8 cellular contexts compared by ENCODE assay signal in genomic region chr7:120272896-120273475, GRCh38. TPM values are rescaled to one million over a fixed set of nuclear protein-coding genes. Genes with fewer than 3 reads are reported as not detected.
A peak's percentile ranks its signal among the peaks of the same experiment; 100 is the strongest.
DNase-seq lines count a peak whose midpoint lies in the region; ATAC-seq and TF ChIP-seq lines count a peak whose summit lies in the region.

KCND2 (plus strand) TSS chr7:120273175.

- H3K4me1 ChIP-seq in BE2C (no peaks in the 10 kb centered on the region), heart right ventricle (peaks cover 0 to 9% (median 6%) of the 10 kb centered on the region in 9 donors), gastrocnemius medialis (peaks cover 0 to 6% of the 10 kb centered on the region in 2 donors)

- peaks cover 30% of the 10 kb centered on the region for H3K27me3 Mint-ChIP-seq in activated B cell treated with CpG ODN at 0.5 μM for 24 hours

- no peaks in the 10 kb centered on the region for H3K36me3 Mint-ChIP-seq in activated B cell treated with CpG ODN at 0.5 μM for 24 hours (ENCODE audit: low read depth)

- H3K36me3 ChIP-seq in BE2C = no peaks in the 10 kb centered on the region
- no peaks in the 10 kb centered on the region for H3K36me3 ChIP-seq in heart right ventricle
- no peaks in the 10 kb centered on the region for H3K36me3 ChIP-seq in gastrocnemius medialis

- peak; percentile 36 for ATAC-seq in GM19324 (IDR thresholded peaks at IDR 0.05; ENCODE audit: low FRiP score, unreplicated experiment)
- peak; percentile 44 for ATAC-seq in HG03354 (IDR thresholded peaks at IDR 0.05; ENCODE audit: poor library complexity, severe bottlenecking, unreplicated experiment)
- no peak for ATAC-seq in activated B cell treated with CpG ODN at 0.5 μM for 24 hours (ENCODE audit: low read depth)
- no peak for ATAC-seq in heart right ventricle
- ATAC-seq in gastrocnemius medialis = no peak
- no peak for ATAC-seq in GM19455 (IDR thresholded peaks at IDR 0.05; ENCODE audit: unreplicated experiment)

- CTCF ChIA-PET in activated B cell treated with CpG ODN at 0.5 μM for 24 hours (lab: Charles Lee) = no interaction called here

- H3K4me1 Mint-ChIP-seq in activated B cell treated with CpG ODN at 0.5 μM for 24 hours = peaks cover 12% of the 10 kb centered on the region

- DNase-seq in BE2C (peak; percentile 9), activated B cell treated with CpG ODN at 0.5 μM for 24 hours (no peak), heart right ventricle (no peak), gastrocnemius medialis (no peak), foreskin melanocyte (no peak)

- in situ Hi-C loops in gastrocnemius medialis (cut with MboI; ENCODE audit: low sequenced_read_pairs in 4 of 4) = loop anchor here in 3 of 4 donors (10.0 to 25.0 kb wide), 2 partner anchors 336 to 338 kb away; no protein-coding TSS in a partner anchor

- intact Hi-C loops in activated B cell treated with CpG ODN at 0.5 μM for 24 hours (cut with micrococcal nuclease) = loop anchor here (5.0 kb wide), 1 partner anchor 1001 kb away; no protein-coding TSS in a partner anchor
- intact Hi-C loops in heart right ventricle (cut with DNase I) = loop anchor here (2.0 to 10.0 kb wide), 3 partner anchors 336 to 1008 kb away; no protein-coding TSS in a partner anchor
- intact Hi-C loops in gastrocnemius medialis (cut with DNase I; ENCODE audit: low total_unique reads) = loop anchor here (1.0 kb wide), 1 partner anchor 338 kb away; no protein-coding TSS in a partner anchor

- WGBS in heart right ventricle, 2 donors = 0% methylated on average over 54 to 59 of the region's 59 CpGs

- no peak for TF ChIP-seq POLR2A in gastrocnemius medialis (IDR thresholded peaks at IDR 0.05)

- TF ChIP-seq CTCF in BE2C (IDR thresholded peaks at IDR 0.05; ENCODE audit: low read depth, low read length) = no peak
- no peak for TF ChIP-seq CTCF in activated B cell treated with CpG ODN at 0.5 μM for 24 hours (IDR thresholded peaks at IDR 0.05)
- TF ChIP-seq CTCF in heart right ventricle (IDR thresholded peaks at IDR 0.05) = no peak
- no peak for TF ChIP-seq CTCF in gastrocnemius medialis (IDR thresholded peaks at IDR 0.05 in 4 of 5, conservative IDR thresholded peaks at IDR 0.05 in 1 of 5)

- H3K4me3 Mint-ChIP-seq in activated B cell treated with CpG ODN at 0.5 μM for 24 hours = peak within 1 kb of the TSS; percentile 52

- H3K9me3 ChIP-seq in BE2C = no peaks in the 10 kb centered on the region
- peaks cover 0 to 9% (median 0%) of the 10 kb centered on the region in 11 donors for H3K9me3 ChIP-seq in heart right ventricle
- no peaks in the 10 kb centered on the region for H3K9me3 ChIP-seq in gastrocnemius medialis

- H3K27ac ChIP-seq in heart right ventricle (no peak within 1 kb of the TSS), gastrocnemius medialis (no peak within 1 kb of the TSS)

- peak within 1 kb of the TSS; percentile 35 for H3K4me3 ChIP-seq in BE2C (ENCODE audit: low read depth, low read length)
- peak within 1 kb of the TSS; percentile 14 to 53 (median 47) for H3K4me3 ChIP-seq in heart right ventricle
- H3K4me3 ChIP-seq in gastrocnemius medialis = peak within 1 kb of the TSS; percentile 40 to 53 (median 50)

- no peaks in the 10 kb centered on the region for H3K9me3 Mint-ChIP-seq in activated B cell treated with CpG ODN at 0.5 μM for 24 hours

- H3K27me3 ChIP-seq in BE2C (peaks cover 27% of the 10 kb centered on the region), heart right ventricle (peaks cover 0 to 44% (median 21%) of the 10 kb centered on the region in 7 donors), gastrocnemius medialis (peaks cover 0 to 10% (median 0%) of the 10 kb centered on the region in 3 donors)

- no peak within 1 kb of the TSS for H3K27ac Mint-ChIP-seq in activated B cell treated with CpG ODN at 0.5 μM for 24 hours

- POLR2A ChIA-PET in activated B cell treated with CpG ODN at 0.5 μM for 24 hours (lab: Charles Lee) = no interaction called here

RNA-seq across cellular contexts. Expression of gene KCND2, which starts in this region (rescaled TPM):
- 0.19 TPM for polyA plus RNA-seq in BE2C (2012; ENCODE audit: insufficient read depth, insufficient read length, low read depth)
- total RNA-seq in activated B cell treated with CpG ODN at 0.5 μM for 24 hours (not detected in 2 replicates), heart right ventricle (under 1 TPM in 8 of 10 donors, not detected in 2; 0.04 to 0.64 (median 0.16) TPM), gastrocnemius medialis (under 1 TPM; 0.07 to 0.93 (median 0.30) TPM)
- not detected for polyA plus RNA-seq in heart right ventricle

Comparison
In these comparisons a context has a peak if more than half of its experiments do, and no peak if none do; other contexts are left out.
1. ATAC-seq: peak in GM19324 (single experiment) and HG03354 (single experiment); none in activated B cell treated with CpG ODN at 0.5 μM for 24 hours (single experiment), heart right ventricle (0 of 8), gastrocnemius medialis (0 of 2) and GM19455 (single experiment).
2. Peak in every context shown above with its lines, with median percentiles within 50 percentile points of each other: H3K4me3 ChIP-seq.